Comparison of ENCODE assay signal across 18 cellular contexts in genomic region chr14:105071942-105072341, GRCh38. TPM values are rescaled to one million over a fixed set of nuclear protein-coding genes. Genes with fewer than 3 reads are reported as not detected.
DNase-seq lines count a peak whose midpoint lies in the region; ATAC-seq and TF ChIP-seq lines count a peak whose summit lies in the region.
"Had no signal": no experiment of that assay in that cellular context is flagged by ENCODE, and none has a peak within 500 bp of the region (broad histone marks: within the 10 kb centered on the region; RNA-seq: fewer than 3 reads in every experiment).

No MANE protein-coding gene starts in this region.

- intact Hi-C loops in activated CD4-positive, alpha-beta T cell treated with anti-CD3 and anti-CD28 coated beads for 36 hours (cut with DNase I, micrococcal nuclease): loop anchor here in 1 of 2 experiments (2.0 kb wide), 1 partner anchor 15 kb away; no protein-coding TSS in a partner anchor
- intact Hi-C loops in natural killer cell (cut with micrococcal nuclease): no loop called here
- intact Hi-C loops in A673 (cut with micrococcal nuclease; ENCODE audit: unreplicated experiment): no loop called here

- no peaks in the 10 kb centered on the region for H3K4me1 ChIP-seq in A673 (ENCODE audit: insufficient read depth, low read length, poor library complexity, severe bottlenecking)

- H3K9me3 ChIP-seq in A673 (ENCODE audit: low read depth, low read length, poor library complexity, severe bottlenecking): no peaks in the 10 kb centered on the region
- H3K9me3 ChIP-seq: left ventricle myocardium inferior had no signal

- no peak for ATAC-seq in activated CD4-positive, alpha-beta T cell treated with anti-CD3 and anti-CD28 coated beads for 36 hours
- no peak for ATAC-seq in natural killer cell treated with Interleukin-12 subunit alpha and Interleukin-12 subunit beta and Interleukin-15 and Interleukin-18, amount 100 ng/mL, for 72 hours
- no peak for ATAC-seq in natural killer cell
- no peak for ATAC-seq in memory B cell (ENCODE audit: low read depth)
- no peak for ATAC-seq in HG02870 (IDR thresholded peaks at IDR 0.05; ENCODE audit: unreplicated experiment)
- ATAC-seq: Right ventricle myocardium inferior had no signal

- no peak for TF ChIP-seq CTCF in natural killer cell (IDR thresholded peaks at IDR 0.05)
- no peak for TF ChIP-seq CTCF in A673 (conservative IDR thresholded peaks at IDR 0.05; ENCODE audit: low read depth, low read length)

- H3K4me3 ChIP-seq in A673 (ENCODE audit: low read depth, low read length, poor library complexity, severe bottlenecking): no peak overlapping the region
- H3K4me3 ChIP-seq: left ventricle myocardium inferior, PC-9 had no signal

- H3K9me3 Mint-ChIP-seq in activated CD4-positive, alpha-beta T cell treated with anti-CD3 and anti-CD28 coated beads for 36 hours (ENCODE audit: low read depth): no peaks in the 10 kb centered on the region
- H3K9me3 Mint-ChIP-seq in natural killer cell treated with Interleukin-12 subunit alpha and Interleukin-12 subunit beta and Interleukin-15 and Interleukin-18, amount 100 ng/mL, for 72 hours: no peaks in the 10 kb centered on the region
- no peaks in the 10 kb centered on the region for H3K9me3 Mint-ChIP-seq in natural killer cell
- no peaks in the 10 kb centered on the region for H3K9me3 Mint-ChIP-seq in memory B cell
- H3K9me3 Mint-ChIP-seq: nephron had no signal

- H3K4me3 Mint-ChIP-seq in activated CD4-positive, alpha-beta T cell treated with anti-CD3 and anti-CD28 coated beads for 36 hours: no peak overlapping the region
- H3K4me3 Mint-ChIP-seq in natural killer cell treated with Interleukin-12 subunit alpha and Interleukin-12 subunit beta and Interleukin-15 and Interleukin-18, amount 100 ng/mL, for 72 hours: peak overlapping the region; percentile 12
- H3K4me3 Mint-ChIP-seq in natural killer cell (no peak overlapping the region), memory B cell (peak overlapping the region; percentile 7)
- H3K4me3 Mint-ChIP-seq: nephron had no signal

- H3K4me1 Mint-ChIP-seq in activated CD4-positive, alpha-beta T cell treated with anti-CD3 and anti-CD28 coated beads for 36 hours: peaks cover 57% of the 10 kb centered on the region
- H3K4me1 Mint-ChIP-seq in natural killer cell treated with Interleukin-12 subunit alpha and Interleukin-12 subunit beta and Interleukin-15 and Interleukin-18, amount 100 ng/mL, for 72 hours (ENCODE audit: low read depth in 2 of 2): peaks cover 41 to 55% of the 10 kb centered on the region in 2 donors
- peaks cover 6 to 40% of the 10 kb centered on the region in 2 donors for H3K4me1 Mint-ChIP-seq in natural killer cell
- peaks cover 41% of the 10 kb centered on the region for H3K4me1 Mint-ChIP-seq in memory B cell

- no TSS peak for BruUV-seq in A673 (replicated peaks; lab: Mats Ljungman, UMichigan)

- no peaks in the 10 kb centered on the region for H3K36me3 Mint-ChIP-seq in activated CD4-positive, alpha-beta T cell treated with anti-CD3 and anti-CD28 coated beads for 36 hours (ENCODE audit: low read depth)
- no peaks in the 10 kb centered on the region for H3K36me3 Mint-ChIP-seq in natural killer cell treated with Interleukin-12 subunit alpha and Interleukin-12 subunit beta and Interleukin-15 and Interleukin-18, amount 100 ng/mL, for 72 hours
- H3K36me3 Mint-ChIP-seq in natural killer cell: no peaks in the 10 kb centered on the region
- H3K36me3 Mint-ChIP-seq in memory B cell: no peaks in the 10 kb centered on the region

- peak overlapping the region; percentile 10 for H3K27ac Mint-ChIP-seq in activated CD4-positive, alpha-beta T cell treated with anti-CD3 and anti-CD28 coated beads for 36 hours
- H3K27ac Mint-ChIP-seq in natural killer cell treated with Interleukin-12 subunit alpha and Interleukin-12 subunit beta and Interleukin-15 and Interleukin-18, amount 100 ng/mL, for 72 hours: peak overlapping the region; percentile 93 to 99
- H3K27ac Mint-ChIP-seq in natural killer cell: no peak overlapping the region
- no peak overlapping the region for H3K27ac Mint-ChIP-seq in memory B cell
- H3K27ac Mint-ChIP-seq: nephron had no signal

- POLR2A ChIA-PET in activated CD4-positive, alpha-beta T cell treated with anti-CD3 and anti-CD28 coated beads for 36 hours (lab: Charles Lee): no interaction called here
- POLR2A ChIA-PET in A673 (lab: Charles Lee; ENCODE audit: low non-redundant PET): no interaction called here

- H3K27me3 ChIP-seq in A673 (replicated peaks; ENCODE audit: insufficient read depth, low read depth, low read length, poor library complexity): peaks cover 2% of the 10 kb centered on the region

- no peaks in the 10 kb centered on the region for H3K27me3 Mint-ChIP-seq in activated CD4-positive, alpha-beta T cell treated with anti-CD3 and anti-CD28 coated beads for 36 hours
- no peaks in the 10 kb centered on the region for H3K27me3 Mint-ChIP-seq in natural killer cell treated with Interleukin-12 subunit alpha and Interleukin-12 subunit beta and Interleukin-15 and Interleukin-18, amount 100 ng/mL, for 72 hours
- no peaks in the 10 kb centered on the region for H3K27me3 Mint-ChIP-seq in natural killer cell (ENCODE audit: low read depth in 2 of 2)
- H3K27me3 Mint-ChIP-seq in memory B cell: no peaks in the 10 kb centered on the region

- no peaks in the 10 kb centered on the region for H3K36me3 ChIP-seq in A673 (ENCODE audit: insufficient read depth, low read length, poor library complexity, severe bottlenecking)
- H3K36me3 ChIP-seq: left ventricle myocardium inferior had no signal

- DNase-seq in activated CD4-positive, alpha-beta T cell treated with anti-CD3 and anti-CD28 coated beads for 36 hours: no peak
- no peak for DNase-seq in activated CD4-positive, alpha-beta T cell treated with anti-CD3 and anti-CD28 coated beads, Interleukin-2, amount 50 U/mL, for 48 hours
- DNase-seq in natural killer cell treated with Interleukin-12 subunit alpha and Interleukin-12 subunit beta and Interleukin-15 and Interleukin-18, amount 100 ng/mL, for 72 hours (ENCODE audit: low spot score): no peak
- no peak for DNase-seq in natural killer cell
- no peak for DNase-seq in memory B cell (ENCODE audit: low spot score in 2 of 2)
- no peak for DNase-seq in A673 (ENCODE audit: low spot score)
- DNase-seq in LoVo (ENCODE audit: low spot score): no peak
- DNase-seq: left ventricle myocardium inferior, NCI-H1048, NCI-H1694 treated with DMSO at 0.1 percent for 48 hours, NCI-H2171, PC-9, small intestine had no signal

- CTCF ChIA-PET in activated CD4-positive, alpha-beta T cell treated with anti-CD3 and anti-CD28 coated beads for 36 hours (lab: Charles Lee): interaction anchor here (1.6 to 3.4 kb wide), 3 partner anchors 13 to 27 kb away, joined by 4 to 41 read pairs (median 4); no protein-coding TSS in a partner anchor
- CTCF ChIA-PET in A673 (lab: Charles Lee): no interaction called here

- H3K27ac ChIP-seq in A673 (ENCODE audit: low read depth, low read length, poor library complexity, severe bottlenecking): no peak overlapping the region
- H3K27ac ChIP-seq: 22Rv1, HL-60, left ventricle myocardium inferior, PC-9 had no signal

RNA-seq across cellular contexts. Expression of gene GPR132, which starts 6.7 kb away (rescaled TPM):
- 10 to 100 TPM; 27.7 to 35.4 TPM for total RNA-seq in activated CD4-positive, alpha-beta T cell treated with anti-CD3 and anti-CD28 coated beads for 36 hours
- 10 to 100 TPM; 80.9 to 88.3 TPM for total RNA-seq in natural killer cell treated with Interleukin-12 subunit alpha and Interleukin-12 subunit beta and Interleukin-15 and Interleukin-18, amount 100 ng/mL, for 72 hours
- total RNA-seq in natural killer cell: 10 to 100 TPM; 18.2 to 30.3 (median 26.7) TPM
- total RNA-seq in A673 (2021): not detected in 2 replicates
- total RNA-seq: PC-9 had no signal

RNA-seq across cellular contexts. Expression of gene CDCA4, which starts 51.1 kb away (rescaled TPM):
- total RNA-seq in activated CD4-positive, alpha-beta T cell treated with anti-CD3 and anti-CD28 coated beads for 36 hours: 10 to 100 TPM; 52.0 to 62.7 TPM
- total RNA-seq in natural killer cell treated with Interleukin-12 subunit alpha and Interleukin-12 subunit beta and Interleukin-15 and Interleukin-18, amount 100 ng/mL, for 72 hours: 10 to 100 TPM; 39.9 to 71.5 TPM
- total RNA-seq in natural killer cell (10 to 100 TPM; 10.3 to 20.7 (median 16.6) TPM), A673 (2021) (49.7 and 51.1 TPM in 2 replicates)

Comparison
In these comparisons a context has a peak if more than half of its experiments do, and no peak if none do; other contexts are left out.
1. H3K27ac Mint-ChIP-seq: peak in activated CD4-positive, alpha-beta T cell treated with anti-CD3 and anti-CD28 coated beads for 36 hours (single experiment) and natural killer cell treated with Interleukin-12 subunit alpha and Interleukin-12 subunit beta and Interleukin-15 and Interleukin-18, amount 100 ng/mL, for 72 hours (2 of 2); none in natural killer cell (0 of 2) and memory B cell (single experiment).
2. H3K4me3 Mint-ChIP-seq: peak in natural killer cell treated with Interleukin-12 subunit alpha and Interleukin-12 subunit beta and Interleukin-15 and Interleukin-18, amount 100 ng/mL, for 72 hours (single experiment) and memory B cell (single experiment); none in activated CD4-positive, alpha-beta T cell treated with anti-CD3 and anti-CD28 coated beads for 36 hours (single experiment) and natural killer cell (single experiment).
3. RNA of gene GPR132, which starts 6.7 kb away (total RNA-seq): 80.9 to 88.3 TPM in natural killer cell treated with Interleukin-12 subunit alpha and Interleukin-12 subunit beta and Interleukin-15 and Interleukin-18, amount 100 ng/mL, for 72 hours, 27.7 to 35.4 TPM in activated CD4-positive, alpha-beta T cell treated with anti-CD3 and anti-CD28 coated beads for 36 hours and 18.2 to 30.3 TPM in natural killer cell; not detected in A673; every median in the first group is over 10 times any median in the second.